In the genomic region with DNA sequence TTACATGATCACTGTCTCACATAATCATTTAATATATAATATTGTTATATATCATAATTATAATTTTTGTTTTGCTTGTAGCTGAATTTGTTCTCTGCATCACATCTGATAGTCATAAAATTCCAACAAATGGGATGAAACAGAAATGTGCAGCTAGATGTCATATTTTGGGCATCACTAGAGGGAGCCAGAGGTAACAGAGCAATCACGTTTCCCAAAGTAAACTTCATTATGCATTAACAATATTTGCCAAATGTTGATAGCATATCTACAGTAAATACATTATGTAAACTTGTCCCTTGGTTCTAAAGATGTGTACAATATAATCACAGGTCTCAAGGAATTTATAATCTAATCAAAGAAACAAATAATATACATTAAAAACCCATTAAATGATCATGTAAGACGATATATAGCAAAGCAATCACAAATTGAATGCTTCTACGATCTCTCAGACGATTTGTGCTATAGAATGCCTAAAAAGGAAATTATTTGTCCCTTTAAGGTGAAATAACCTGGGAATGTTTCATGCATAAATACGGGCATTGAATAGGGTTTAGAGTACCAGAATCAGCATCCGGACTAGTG, we compare ENCODE assay signal across 8 cellular contexts.
DNase-seq lines count a peak whose midpoint lies in the region; ATAC-seq, FAIRE-seq and TF ChIP-seq lines count a peak whose summit lies in the region.

No MANE protein-coding gene starts in this region.

- no peak for TF ChIP-seq EP300 in GM12878 (IDR thresholded peaks at IDR 0.05; ENCODE audit: borderline replicate concordance in 1 of 2, control insufficient read depth in 1 of 2, low read depth in 2 of 2, low read length in 2 of 2)

- TF ChIP-seq RAD21 in GM12878 (IDR thresholded peaks at IDR 0.05; ENCODE audit: insufficient read depth, low read depth, low read length) = peak; percentile 40

- H3K9ac ChIP-seq in GM12878 (ENCODE audit: control insufficient read depth, insufficient read depth, low read length) = no peak overlapping the region

- no peaks in the 10 kb centered on the region for H3K9me3 ChIP-seq in GM12878 (replicated peaks; ENCODE audit: control insufficient read depth, insufficient read depth, low read length)

- H3K4me2 ChIP-seq in GM12878 (ENCODE audit: control insufficient read depth, insufficient read depth) = no peak overlapping the region

- no peaks in the 10 kb centered on the region for H3K4me1 ChIP-seq in GM12878 (ENCODE audit: control insufficient read depth, insufficient read depth, low read length)

- ATAC-seq in GM12878 = no peak
- ATAC-seq in activated T-cell treated with anti-CD3 and anti-CD28 coated beads, Interleukin-2, amount 50 U/mL, for 72 hours (replicated peaks in 1 of 2) = no peak
- ATAC-seq in HG03039 (IDR thresholded peaks at IDR 0.05; ENCODE audit: unreplicated experiment) = no peak

- POLR2A ChIA-PET in GM12878 (lab: Charles Lee) = no interaction called here

- H3K4me1 Mint-ChIP-seq in activated T-cell treated with anti-CD3 and anti-CD28 coated beads, Interleukin-2, amount 50 U/mL, for 72 hours (ENCODE audit: low read depth) = no peaks in the 10 kb centered on the region

- no peaks in the 10 kb centered on the region for H4K20me1 ChIP-seq in GM12878 (ENCODE audit: control insufficient read depth, insufficient read depth)

- intact Hi-C loops in GM12878 (cut with micrococcal nuclease; ENCODE audit: unreplicated experiment) = loop anchor here (1.0 to 10.0 kb wide), 2 partner anchors 123 to 328 kb away; no protein-coding TSS in a partner anchor

- WGBS in GM12878 (ENCODE audit: insufficient coverage, insufficient replicate concordance, low lambda C conversion rate, missing lambda C conversion rate) = 30% methylated on average over 6 of the region's 6 CpGs

- no peaks in the 10 kb centered on the region for H3K27me3 ChIP-seq in GM12878 (replicated peaks in 1 of 2; ENCODE audit: control insufficient read depth in 2 of 2, insufficient read depth in 2 of 2, low read length in 1 of 2)

- no peak overlapping the region for H3K27ac ChIP-seq in GM12878 (ENCODE audit: control insufficient read depth, insufficient read depth)

- no peak overlapping the region for H3K4me3 ChIP-seq in GM12878

- CTCF ChIA-PET in GM12878 (lab: Yijun Ruan, JAX) = interaction anchor here (0.8 to 2.8 kb wide), 9 partner anchors 10 to 910 kb away, joined by 3 to 34 read pairs (median 4); no protein-coding TSS in a partner anchor

- SMC1A ChIA-PET in GM12878 (lab: Charles Lee; ENCODE audit: uncharacterized antibody, unreplicated experiment) = interaction anchor here (0.7 to 1.7 kb wide), 5 partner anchors 37 to 327 kb away, joined by 3 to 15 read pairs (median 4); no protein-coding TSS in a partner anchor

- no peaks in the 10 kb centered on the region for H3K36me3 Mint-ChIP-seq in activated T-cell treated with anti-CD3 and anti-CD28 coated beads, Interleukin-2, amount 50 U/mL, for 72 hours (ENCODE audit: insufficient read depth in 2 of 2)

- no peaks in the 10 kb centered on the region for H3K36me3 ChIP-seq in GM12878 (ENCODE audit: control insufficient read depth in 2 of 2, insufficient read depth in 2 of 2, low read length in 1 of 2)

- in situ Hi-C loops in GM12878 (cut with MboI) = no loop called here

- peak; percentile 54 for DNase-seq in DMS53 (lab: John Stamatoyannopoulos, UW)
- peak; percentile 10 for DNase-seq in HTR-8/SVneo (ENCODE audit: insufficient read length, low spot score)
- no peak for DNase-seq in GM12878 (ENCODE audit: low read depth, low spot score)
- DNase-seq in midbrain (lab: John Stamatoyannopoulos, UW) = peak; percentile 22
- DNase-seq in stimulated activated CD4-positive, alpha-beta T cell treated with anti-CD3 and anti-CD28 coated beads, Interleukin-12 subunit alpha, Interleukin-12 subunit beta, amount 100 ng/mL, for 4 hours = no peak
- no peak for DNase-seq in activated T-cell treated with anti-CD3 and anti-CD28 coated beads, Interleukin-2, amount 50 U/mL, for 72 hours
- no peak for DNase-seq in EL

- no peaks in the 10 kb centered on the region for H3K79me2 ChIP-seq in GM12878 (ENCODE audit: control insufficient read depth, insufficient read depth, low read length)

- no peaks in the 10 kb centered on the region for H3K27me3 Mint-ChIP-seq in activated T-cell treated with anti-CD3 and anti-CD28 coated beads, Interleukin-2, amount 50 U/mL, for 72 hours (ENCODE audit: low read depth)

- RAD21 ChIA-PET in GM12878 (lab: Charles Lee; ENCODE audit: unreplicated experiment) = interaction anchor here (1.0 to 1.8 kb wide), 2 partner anchors 123 to 909 kb away, joined by 3 to 8 read pairs; no protein-coding TSS in a partner anchor

- no peak for FAIRE-seq in HTR-8/SVneo (lab: Jason Lieb, UNC)
- no peak for FAIRE-seq in GM12878 (lab: Jason Lieb, UNC)

- TF ChIP-seq POLR2A in GM12878 (IDR thresholded peaks at IDR 0.05; ENCODE audit: low read depth, low read length) = no peak

- BruUV-seq in GM12878 (replicated peaks; lab: Mats Ljungman, UMichigan) = no TSS peak

- no peak overlapping the region for H2AFZ ChIP-seq in GM12878 (ENCODE audit: control insufficient read depth, low read depth, low read length)

- H3K4me3 Mint-ChIP-seq in activated T-cell treated with anti-CD3 and anti-CD28 coated beads, Interleukin-2, amount 50 U/mL, for 72 hours = no peak overlapping the region

- peak; percentile 56 to 65 (median 62) for TF ChIP-seq CTCF in GM12878 (IDR thresholded peaks at IDR 0.05 in 2 of 3, conservative IDR thresholded peaks at IDR 0.05 in 1 of 3; ENCODE audit: control insufficient read depth in 2 of 3, extremely low read depth in 1 of 3, insufficient read depth in 1 of 3, low read depth in 3 of 3, low read length in 3 of 3)

- no peaks in the 10 kb centered on the region for H3K9me3 Mint-ChIP-seq in activated T-cell treated with anti-CD3 and anti-CD28 coated beads, Interleukin-2, amount 50 U/mL, for 72 hours

- H3K27ac Mint-ChIP-seq in activated T-cell treated with anti-CD3 and anti-CD28 coated beads, Interleukin-2, amount 50 U/mL, for 72 hours = no peak overlapping the region

TF ChIP-seq in GM12878, 131 proteins besides CTCF, POLR2A, EP300 and RAD21:
- TF ChIP-seq, protein P1, sequence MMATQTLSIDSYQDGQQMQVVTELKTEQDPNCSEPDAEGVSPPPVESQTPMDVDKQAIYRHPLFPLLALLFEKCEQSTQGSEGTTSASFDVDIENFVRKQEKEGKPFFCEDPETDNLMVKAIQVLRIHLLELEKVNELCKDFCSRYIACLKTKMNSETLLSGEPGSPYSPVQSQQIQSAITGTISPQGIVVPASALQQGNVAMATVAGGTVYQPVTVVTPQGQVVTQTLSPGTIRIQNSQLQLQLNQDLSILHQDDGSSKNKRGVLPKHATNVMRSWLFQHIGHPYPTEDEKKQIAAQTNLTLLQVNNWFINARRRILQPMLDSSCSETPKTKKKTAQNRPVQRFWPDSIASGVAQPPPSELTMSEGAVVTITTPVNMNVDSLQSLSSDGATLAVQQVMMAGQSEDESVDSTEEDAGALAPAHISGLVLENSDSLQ (IDR thresholded peaks at IDR 0.05) = no peak
- TF ChIP-seq CHD4 (IDR thresholded peaks at IDR 0.05) (no peak), SMC3 (IDR thresholded peaks at IDR 0.05; ENCODE audit: borderline replicate concordance, low read length) (peak; percentile 50; the same call in 1 of the 2 replicates), CREM (IDR thresholded peaks at IDR 0.05; ENCODE audit: low read depth) (no peak)
- TF ChIP-seq, protein P2, sequence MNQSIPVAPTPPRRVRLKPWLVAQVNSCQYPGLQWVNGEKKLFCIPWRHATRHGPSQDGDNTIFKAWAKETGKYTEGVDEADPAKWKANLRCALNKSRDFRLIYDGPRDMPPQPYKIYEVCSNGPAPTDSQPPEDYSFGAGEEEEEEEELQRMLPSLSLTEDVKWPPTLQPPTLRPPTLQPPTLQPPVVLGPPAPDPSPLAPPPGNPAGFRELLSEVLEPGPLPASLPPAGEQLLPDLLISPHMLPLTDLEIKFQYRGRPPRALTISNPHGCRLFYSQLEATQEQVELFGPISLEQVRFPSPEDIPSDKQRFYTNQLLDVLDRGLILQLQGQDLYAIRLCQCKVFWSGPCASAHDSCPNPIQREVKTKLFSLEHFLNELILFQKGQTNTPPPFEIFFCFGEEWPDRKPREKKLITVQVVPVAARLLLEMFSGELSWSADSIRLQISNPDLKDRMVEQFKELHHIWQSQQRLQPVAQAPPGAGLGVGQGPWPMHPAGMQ (IDR thresholded peaks at IDR 0.05; ENCODE audit: borderline replicate concordance) = no peak

Comparison
In these comparisons a context has a peak if more than half of its experiments do, and no peak if none do; other contexts are left out.
1. DNase-seq: peak in DMS53 (single experiment), HTR-8/SVneo (single experiment) and midbrain (single experiment); none in GM12878 (single experiment), stimulated activated CD4-positive, alpha-beta T cell treated with anti-CD3 and anti-CD28 coated beads, Interleukin-12 subunit alpha, Interleukin-12 subunit beta, amount 100 ng/mL, for 4 hours (single experiment), activated T-cell treated with anti-CD3 and anti-CD28 coated beads, Interleukin-2, amount 50 U/mL, for 72 hours (0 of 2) and EL (single experiment).